Comparison of ENCODE assay signal across 8 cellular contexts in the genomic region with DNA sequence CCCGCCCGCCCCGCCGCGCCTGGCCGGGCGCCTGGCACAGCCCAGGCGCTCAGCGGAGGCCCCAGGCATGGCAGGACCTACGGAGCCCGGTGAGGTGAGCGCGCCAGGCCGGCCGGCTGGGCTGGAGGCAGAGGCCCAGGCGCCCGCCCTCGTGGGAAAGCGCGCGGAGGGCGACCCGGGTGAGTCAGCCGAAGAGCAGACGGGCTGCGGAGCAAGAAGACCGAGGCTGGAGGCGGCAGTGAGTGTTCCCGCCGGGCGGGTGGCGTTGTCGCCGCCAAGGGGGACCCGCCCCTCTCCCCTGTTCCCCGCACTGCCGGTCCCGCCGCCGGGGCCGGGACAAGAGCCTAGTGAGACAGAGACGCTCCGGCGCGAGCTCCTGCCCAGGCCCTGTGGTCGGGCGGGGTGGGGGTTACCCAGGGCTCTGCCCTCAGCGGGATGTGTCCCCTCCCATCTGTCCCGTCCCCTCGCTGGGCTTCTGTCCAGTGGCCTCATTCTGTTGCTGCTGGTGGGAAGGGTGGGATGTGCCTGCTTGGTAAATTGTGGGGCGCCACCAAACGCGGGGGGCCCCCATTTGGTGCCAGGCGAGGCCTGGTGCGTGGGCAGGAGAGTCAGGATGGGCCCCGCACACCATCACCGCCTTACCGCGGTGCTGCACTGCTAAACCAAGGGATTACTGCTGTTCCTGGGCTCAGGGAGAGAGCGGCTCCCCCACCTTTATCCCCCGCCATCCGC. TPM values are rescaled to one million over a fixed set of nuclear protein-coding genes. Genes with fewer than 3 reads are reported as not detected.
A peak's percentile ranks its signal among the peaks of the same experiment; 100 is the strongest.
DNase-seq lines count a peak whose midpoint lies in the region; ATAC-seq, FAIRE-seq and TF ChIP-seq lines count a peak whose summit lies in the region.

No MANE protein-coding gene starts in this region.

- ATAC-seq in A549: peak; percentile 25 to 36; a peak in 3 of 6 replicates
- ATAC-seq in heart left ventricle: peak; percentile 18 to 81 (median 70)
- peak; percentile 89 for ATAC-seq in aorta (ENCODE audit: low FRiP score)
- no peak for ATAC-seq in GM18867 (IDR thresholded peaks at IDR 0.05; ENCODE audit: unreplicated experiment)

- DNase-seq in A549 (ENCODE audit: low read depth in 1 of 2, low spot score in 1 of 2) (no peak), heart left ventricle (peak; percentile 73 to 91 (median 82)), posterior vena cava (ENCODE audit: low spot score) (peak; percentile 93), aorta (peak; percentile 89 to 96), superior temporal gyrus (ENCODE audit: extremely low spot score) (no peak)
- DNase-seq in activated naive CD4-positive, alpha-beta T cell treated with anti-CD3 and anti-CD28 coated beads for 36 hours: peak; percentile 52

- peak overlapping the region; percentile 34 for H3K4me3 Mint-ChIP-seq in activated naive CD4-positive, alpha-beta T cell treated with anti-CD3 and anti-CD28 coated beads for 36 hours

- H3K4me3 ChIP-seq in A549 (no peak overlapping the region), HUES64 (ENCODE audit: low read length) (peak overlapping the region; percentile 52), heart left ventricle (peak overlapping the region; percentile 16 to 60 (median 48)), aorta (ENCODE audit: low read length in 2 of 2) (peak overlapping the region in 1 of 2 donors; percentile 22)

- CTCF ChIA-PET in A549 (lab: Yijun Ruan, JAX): interaction anchor here (0.5 to 19.9 kb wide), 5 partner anchors 9 to 446 kb away, joined by 3 to 376 read pairs (median 49); no protein-coding TSS in a partner anchor
- CTCF ChIA-PET in activated naive CD4-positive, alpha-beta T cell treated with anti-CD3 and anti-CD28 coated beads for 36 hours (lab: Charles Lee): interaction anchor here (0.6 to 4.1 kb wide), 2 partner anchors 80 to 300 kb away, joined by 3 to 59 read pairs; no protein-coding TSS in a partner anchor

- H3K27ac ChIP-seq in A549 (peak overlapping the region in 1 of 2 experiments; percentile 67; a peak in 2 of 6 replicates), HUES64 (ENCODE audit: low read depth, low read length) (no peak overlapping the region), heart left ventricle (peak overlapping the region; percentile 42 to 92 (median 80)), aorta (ENCODE audit: low read depth in 1 of 2, low read length in 2 of 2) (peak overlapping the region in 1 of 2 donors; percentile 60)

- TF ChIP-seq POLR2A in A549 (IDR thresholded peaks at IDR 0.05; ENCODE audit: low read length): no peak
- no peak for TF ChIP-seq POLR2A in heart left ventricle (IDR thresholded peaks at IDR 0.05)

- peak overlapping the region; percentile 40 for H3K4me2 ChIP-seq in A549

- peak overlapping the region; percentile 37; the same call in 1 of the 2 replicates for H3K9ac ChIP-seq in HUES64 (ENCODE audit: low read depth, low read length)

- intact Hi-C loops in activated naive CD4-positive, alpha-beta T cell treated with anti-CD3 and anti-CD28 coated beads for 36 hours (cut with micrococcal nuclease): no loop called here
- intact Hi-C loops in heart left ventricle (cut with DNase I): loop anchor here in 3 of 10 donors (2.0 to 5.0 kb wide), 3 partner anchors 54 to 424 kb away; partner anchors contain the start of gene EIF4EBP2 (in 1 of the 3)
- intact Hi-C loops in posterior vena cava (cut with DNase I): loop anchor here in 1 of 2 donors (5.0 kb wide), 1 partner anchor 294 kb away; no protein-coding TSS in a partner anchor
- intact Hi-C loops in aorta (cut with DNase I): no loop called here

- no peak for TF ChIP-seq EP300 in A549 (IDR thresholded peaks at IDR 0.05)

- 69% methylated on average over 52 of the region's 62 CpGs for WGBS in A549 (ENCODE audit: missing lambda C conversion rate)
- WGBS in HUES64: 1% methylated on average over 62 of the region's 62 CpGs
- 8 to 16% (median 13%) methylated on average over 34 to 62 of the region's 62 CpGs for WGBS in heart left ventricle, 4 donors
- 7 to 9% methylated on average over 54 to 62 of the region's 62 CpGs for WGBS in aorta, 2 donors

- H3K9me3 Mint-ChIP-seq in activated naive CD4-positive, alpha-beta T cell treated with anti-CD3 and anti-CD28 coated beads for 36 hours: no peaks in the 10 kb centered on the region

- peaks cover 39% of the 10 kb centered on the region for H3K27me3 Mint-ChIP-seq in activated naive CD4-positive, alpha-beta T cell treated with anti-CD3 and anti-CD28 coated beads for 36 hours (ENCODE audit: low read depth)

- no peak for FAIRE-seq in A549 (lab: Jason Lieb, UNC)

- POLR2A ChIA-PET in A549 (lab: Yijun Ruan, JAX): no interaction called here

- peaks cover 5% of the 10 kb centered on the region for H3K4me1 ChIP-seq in A549
- peaks cover 43% of the 10 kb centered on the region for H3K4me1 ChIP-seq in HUES64 (ENCODE audit: insufficient read depth, low read length)
- peaks cover 0 to 49% (median 30%) of the 10 kb centered on the region in 12 donors for H3K4me1 ChIP-seq in heart left ventricle
- H3K4me1 ChIP-seq in aorta (ENCODE audit: control insufficient read depth in 1 of 2, insufficient read depth in 2 of 2, low read length in 2 of 2): no peaks in the 10 kb centered on the region

- no peaks in the 10 kb centered on the region for H3K9me3 ChIP-seq in A549
- H3K9me3 ChIP-seq in HUES64 (ENCODE audit: insufficient read depth, low read depth, low read length): no peaks in the 10 kb centered on the region
- H3K9me3 ChIP-seq in heart left ventricle: no peaks in the 10 kb centered on the region
- H3K9me3 ChIP-seq in aorta (ENCODE audit: control insufficient read depth, low read length): no peaks in the 10 kb centered on the region

- H3K4me1 Mint-ChIP-seq in activated naive CD4-positive, alpha-beta T cell treated with anti-CD3 and anti-CD28 coated beads for 36 hours (ENCODE audit: low read depth): peaks cover 5% of the 10 kb centered on the region

- no peak overlapping the region for H3K27ac Mint-ChIP-seq in activated naive CD4-positive, alpha-beta T cell treated with anti-CD3 and anti-CD28 coated beads for 36 hours

- no peaks in the 10 kb centered on the region for H3K36me3 Mint-ChIP-seq in activated naive CD4-positive, alpha-beta T cell treated with anti-CD3 and anti-CD28 coated beads for 36 hours (ENCODE audit: low read depth)

- H3K27me3 ChIP-seq in HUES64 (ENCODE audit: insufficient read depth, low read length) (peaks cover 56% of the 10 kb centered on the region), heart left ventricle (peaks cover 0 to 17% (median 0%) of the 10 kb centered on the region in 9 donors), aorta (ENCODE audit: control insufficient read depth in 1 of 2, insufficient read depth in 2 of 2, low read length in 1 of 2) (no peaks in the 10 kb centered on the region)

- TF ChIP-seq CTCF in A549 (IDR thresholded peaks at IDR 0.05) (no peak), heart left ventricle (IDR thresholded peaks at IDR 0.05) (no peak)

- no peaks in the 10 kb centered on the region for H3K36me3 ChIP-seq in HUES64 (ENCODE audit: insufficient read depth, low read length)
- no peaks in the 10 kb centered on the region for H3K36me3 ChIP-seq in heart left ventricle
- no peaks in the 10 kb centered on the region for H3K36me3 ChIP-seq in aorta (ENCODE audit: control insufficient read depth in 1 of 2, insufficient read depth in 2 of 2, low read length in 1 of 2)

- TF ChIP-seq RAD21 in A549 (conservative IDR thresholded peaks at IDR 0.05 in 1 of 2, IDR thresholded peaks at IDR 0.05 in 1 of 2): no peak

RNA-seq across cellular contexts. Expression of gene NODAL, which starts 17.0 kb away (rescaled TPM):
- polyA plus RNA-seq in A549 (2011; rRNA removed) (not detected in 2 replicates), A549 (2017; fragmentation: RNase III; extraction: RNeasy Plus Mini Kit Qiagen cat#74134 plus additional on column Dnase treatment) (not detected in 3 replicates), heart left ventricle (not detected), aorta (under 1 TPM in 1 of 2 donors, not detected in 1; 0.13 TPM)
- not detected in 2 replicates for polyA plus RNA-seq in A549 (2012; cell fraction: cytosol; rRNA removed)
- not detected in 2 replicates for polyA plus RNA-seq in A549 (2012; cell fraction: nucleus; rRNA removed)
- not detected in 2 replicates for polyA minus RNA-seq in A549 (2011; rRNA and poly(A)+ RNA removed)
- 34.6 TPM for polyA plus RNA-seq in HUES64 (2013, experiment 1 of 2)
- 31.5 TPM for polyA plus RNA-seq in HUES64 (2013, experiment 2 of 2)
- total RNA-seq in activated naive CD4-positive, alpha-beta T cell treated with anti-CD3 and anti-CD28 coated beads for 36 hours: not detected
- total RNA-seq in heart left ventricle (under 1 TPM in 2 of 9 donors, not detected in 7; 0.22 to 0.37 TPM), posterior vena cava (not detected), aorta (not detected)

RNA-seq across cellular contexts. Expression of gene PALD1, which starts 20.1 kb away (rescaled TPM):
- polyA plus RNA-seq in A549 (2011; rRNA removed) (3.3 and 3.6 TPM in 2 replicates), A549 (2017; fragmentation: RNase III; extraction: RNeasy Plus Mini Kit Qiagen cat#74134 plus additional on column Dnase treatment) (5.2 to 5.7 TPM (median 5.5 TPM) in 3 replicates), heart left ventricle (1 to 10 TPM; 2.7 to 4.7 TPM), aorta (1 to 10 TPM; 3.9 to 5.7 TPM)
- 7.3 and 10.0 TPM in 2 replicates for polyA plus RNA-seq in A549 (2012; cell fraction: cytosol; rRNA removed)
- 14.9 and 18.0 TPM in 2 replicates for polyA plus RNA-seq in A549 (2012; cell fraction: nucleus; rRNA removed)
- polyA minus RNA-seq in A549 (2011; rRNA and poly(A)+ RNA removed): 3.1 and 4.5 TPM in 2 replicates
- 15.2 TPM for polyA plus RNA-seq in HUES64 (2013, experiment 1 of 2)
- 16.1 TPM for polyA plus RNA-seq in HUES64 (2013, experiment 2 of 2)
- total RNA-seq in activated naive CD4-positive, alpha-beta T cell treated with anti-CD3 and anti-CD28 coated beads for 36 hours: under 1 TPM; 0.69 TPM
- total RNA-seq in heart left ventricle (10 to 100 TPM in 1 of 9 donors, 1 to 10 TPM in 8; 3.2 to 12.3 (median 6.7) TPM), posterior vena cava (1 to 10 TPM; 6.7 to 7.4 TPM), aorta (10 to 100 TPM; 10.7 to 11.5 TPM)

RNA-seq across cellular contexts. Expression of gene EIF4EBP2, which starts 54.5 kb away (rescaled TPM):
- polyA plus RNA-seq in A549 (2011; rRNA removed): 15.4 and 17.7 TPM in 2 replicates
- 3.5 and 4.7 TPM in 2 replicates for polyA plus RNA-seq in A549 (2012; cell fraction: cytosol; rRNA removed)
- 2.0 and 3.7 TPM in 2 replicates for polyA plus RNA-seq in A549 (2012; cell fraction: nucleus; rRNA removed)
- polyA plus RNA-seq in A549 (2017; fragmentation: RNase III; extraction: RNeasy Plus Mini Kit Qiagen cat#74134 plus additional on column Dnase treatment): 12.2 to 13.0 TPM (median 12.2 TPM) in 3 replicates
- polyA minus RNA-seq in A549 (2011; rRNA and poly(A)+ RNA removed): 19.4 and 19.8 TPM in 2 replicates
- 84.4 TPM for polyA plus RNA-seq in HUES64 (2013, experiment 1 of 2)
- 92.2 TPM for polyA plus RNA-seq in HUES64 (2013, experiment 2 of 2)
- total RNA-seq in activated naive CD4-positive, alpha-beta T cell treated with anti-CD3 and anti-CD28 coated beads for 36 hours: 10 to 100 TPM; 20.0 to 21.0 TPM
- total RNA-seq in heart left ventricle: 100 to 1,000 TPM in 1 of 9 donors, 10 to 100 TPM in 8; 78.3 to 150 (median 89.7) TPM
- polyA plus RNA-seq in heart left ventricle: 10 to 100 TPM; 20.6 to 41.8 TPM
- 10 to 100 TPM; 50.1 to 55.5 TPM for total RNA-seq in posterior vena cava
- 10 to 100 TPM; 50.4 to 60.5 TPM for total RNA-seq in aorta
- 10 to 100 TPM; 27.6 to 39.2 TPM for polyA plus RNA-seq in aorta

Comparison
In these comparisons a context has a peak if more than half of its experiments do, and no peak if none do; other contexts are left out.
1. DNase-seq: peak in activated naive CD4-positive, alpha-beta T cell treated with anti-CD3 and anti-CD28 coated beads for 36 hours (single experiment), heart left ventricle (5 of 5), posterior vena cava (single experiment) and aorta (2 of 2); none in A549 (0 of 2) and superior temporal gyrus (single experiment).